Comparison of ENCODE assay signal across 15 cellular contexts in genomic region chr10:16470747-16471146, GRCh38. TPM values are rescaled to one million over a fixed set of nuclear protein-coding genes. Genes with fewer than 3 reads are reported as not detected.
A peak's percentile ranks its signal among the peaks of the same experiment; 100 is the strongest.
DNase-seq lines count a peak whose midpoint lies in the region; ATAC-seq and TF ChIP-seq lines count a peak whose summit lies in the region.
"Had no signal": no experiment of that assay in that cellular context is flagged by ENCODE, and none has a peak within 500 bp of the region (broad histone marks: within the 10 kb centered on the region; RNA-seq: fewer than 3 reads in every experiment).

No MANE protein-coding gene starts in this region.

- H3K9me3 ChIP-seq in uterus, result no peaks in the 10 kb centered on the region
- H3K9me3 ChIP-seq: breast epithelium had no signal

- no peak overlapping the region for H3K4me3 ChIP-seq in uterus
- H3K4me3 ChIP-seq: breast epithelium, PC-9 had no signal

- no peaks in the 10 kb centered on the region for H3K9me3 Mint-ChIP-seq in activated CD8-positive, alpha-beta memory T cell treated with anti-CD3 and anti-CD28 coated beads, Interleukin-2, amount 10 ng/mL, durations not matched to agents 7 days and 5 days (ENCODE audit: low read depth)
- H3K9me3 Mint-ChIP-seq in activated CD8-positive, alpha-beta T cell treated with anti-CD3 and anti-CD28 coated beads, Interleukin-2, amount 10 ng/mL, durations not matched to agents 7 days and 5 days (ENCODE audit: insufficient read depth), result no peaks in the 10 kb centered on the region
- H3K9me3 Mint-ChIP-seq in naive B cell, result no peaks in the 10 kb centered on the region
- H3K9me3 Mint-ChIP-seq: T-cell had no signal

- intact Hi-C loops in uterus (cut with DNase I; ENCODE audit: low total_unique reads), result no loop called here

- no peak for TF ChIP-seq CTCF in uterus (IDR thresholded peaks at IDR 0.05)

- H3K4me1 Mint-ChIP-seq in activated CD8-positive, alpha-beta memory T cell treated with anti-CD3 and anti-CD28 coated beads, Interleukin-2, amount 10 ng/mL, durations not matched to agents 7 days and 5 days, result peaks cover 5% of the 10 kb centered on the region
- peaks cover 7% of the 10 kb centered on the region for H3K4me1 Mint-ChIP-seq in activated CD8-positive, alpha-beta T cell treated with anti-CD3 and anti-CD28 coated beads, Interleukin-2, amount 10 ng/mL, durations not matched to agents 7 days and 5 days (ENCODE audit: low read depth)
- H3K4me1 Mint-ChIP-seq in naive B cell, result peaks cover 18 to 20% (median 18%) of the 10 kb centered on the region in 3 donors

- no peaks in the 10 kb centered on the region for H3K27me3 Mint-ChIP-seq in activated CD8-positive, alpha-beta memory T cell treated with anti-CD3 and anti-CD28 coated beads, Interleukin-2, amount 10 ng/mL, durations not matched to agents 7 days and 5 days
- H3K27me3 Mint-ChIP-seq in activated CD8-positive, alpha-beta T cell treated with anti-CD3 and anti-CD28 coated beads, Interleukin-2, amount 10 ng/mL, durations not matched to agents 7 days and 5 days (ENCODE audit: low read depth), result no peaks in the 10 kb centered on the region
- H3K27me3 Mint-ChIP-seq in naive B cell, result no peaks in the 10 kb centered on the region
- H3K27me3 Mint-ChIP-seq: T-cell had no signal

- CTCF ChIA-PET in activated CD8-positive, alpha-beta memory T cell treated with anti-CD3 and anti-CD28 coated beads, Interleukin-2, amount 10 ng/mL, durations not matched to agents 7 days and 5 days (lab: Charles Lee), result no interaction called here
- CTCF ChIA-PET in activated CD8-positive, alpha-beta T cell treated with anti-CD3 and anti-CD28 coated beads, Interleukin-2, amount 10 ng/mL, durations not matched to agents 7 days and 5 days (lab: Charles Lee), result no interaction called here

- ATAC-seq in activated CD8-positive, alpha-beta memory T cell treated with anti-CD3 and anti-CD28 coated beads, Interleukin-2, amount 10 ng/mL, durations not matched to agents 7 days and 5 days, result peak; percentile 45
- no peak for ATAC-seq in activated CD8-positive, alpha-beta T cell treated with anti-CD3 and anti-CD28 coated beads, Interleukin-2, amount 10 ng/mL, durations not matched to agents 7 days and 5 days
- peak in 1 of 2 donors; percentile 37 for ATAC-seq in naive B cell (ENCODE audit: low read depth in 2 of 2)

- H3K27ac Mint-ChIP-seq in activated CD8-positive, alpha-beta memory T cell treated with anti-CD3 and anti-CD28 coated beads, Interleukin-2, amount 10 ng/mL, durations not matched to agents 7 days and 5 days, result no peak overlapping the region
- no peak overlapping the region for H3K27ac Mint-ChIP-seq in activated CD8-positive, alpha-beta T cell treated with anti-CD3 and anti-CD28 coated beads, Interleukin-2, amount 10 ng/mL, durations not matched to agents 7 days and 5 days
- peak overlapping the region; percentile 16 to 95 (median 71) for H3K27ac Mint-ChIP-seq in naive B cell

- H3K27me3 ChIP-seq in uterus, result no peaks in the 10 kb centered on the region
- H3K27me3 ChIP-seq: breast epithelium had no signal

- no peak for TF ChIP-seq POLR2A in uterus (IDR thresholded peaks at IDR 0.05)

- no peaks in the 10 kb centered on the region for H3K36me3 ChIP-seq in uterus
- H3K36me3 ChIP-seq: breast epithelium had no signal

- peak; percentile 46 for DNase-seq in activated CD8-positive, alpha-beta memory T cell treated with anti-CD3 and anti-CD28 coated beads, Interleukin-2, amount 10 ng/mL, durations not matched to agents 7 days and 5 days
- no peak for DNase-seq in activated CD8-positive, alpha-beta memory T cell treated with anti-CD3 and anti-CD28 coated beads for 24 hours
- DNase-seq in activated CD8-positive, alpha-beta T cell treated with anti-CD3 and anti-CD28 coated beads, Interleukin-2, amount 10 ng/mL, durations not matched to agents 7 days and 5 days, result peak; percentile 26
- DNase-seq in naive B cell (peak; percentile 3), COLO668 (lab: John Stamatoyannopoulos, UW; ENCODE audit: unreplicated experiment) (no peak), uterus (no peak), C1 segment of cervical spinal cord (lab: John Stamatoyannopoulos, UW) (no peak)
- peak; percentile 49 for DNase-seq in stimulated activated CD8-positive, alpha-beta memory T cell treated with anti-CD3 and anti-CD28 coated beads, Interleukin-4, amount 100 ng/mL, for 48 hours
- DNase-seq: kidney glomerular epithelial cell, NCI-H1105 treated with DMSO at 0.1 percent for 48 hours, PC-9, trophoblast cell had no signal

- H3K4me3 Mint-ChIP-seq in activated CD8-positive, alpha-beta memory T cell treated with anti-CD3 and anti-CD28 coated beads, Interleukin-2, amount 10 ng/mL, durations not matched to agents 7 days and 5 days, result no peak overlapping the region
- H3K4me3 Mint-ChIP-seq in activated CD8-positive, alpha-beta T cell treated with anti-CD3 and anti-CD28 coated beads, Interleukin-2, amount 10 ng/mL, durations not matched to agents 7 days and 5 days, result no peak overlapping the region
- peak overlapping the region in 4 of 8 donors; percentile 15 to 64 (median 31) for H3K4me3 Mint-ChIP-seq in naive B cell
- H3K4me3 Mint-ChIP-seq: T-cell had no signal

- POLR2A ChIA-PET in activated CD8-positive, alpha-beta T cell treated with anti-CD3 and anti-CD28 coated beads, Interleukin-2, amount 10 ng/mL, durations not matched to agents 7 days and 5 days (lab: Charles Lee), result no interaction called here

- H3K36me3 Mint-ChIP-seq in activated CD8-positive, alpha-beta memory T cell treated with anti-CD3 and anti-CD28 coated beads, Interleukin-2, amount 10 ng/mL, durations not matched to agents 7 days and 5 days, result peaks cover 15% of the 10 kb centered on the region
- H3K36me3 Mint-ChIP-seq in activated CD8-positive, alpha-beta T cell treated with anti-CD3 and anti-CD28 coated beads, Interleukin-2, amount 10 ng/mL, durations not matched to agents 7 days and 5 days (ENCODE audit: low read depth), result peaks cover 12% of the 10 kb centered on the region
- H3K36me3 Mint-ChIP-seq in naive B cell, result peaks cover 10% of the 10 kb centered on the region in 2 donors

- no peaks in the 10 kb centered on the region for H3K4me1 ChIP-seq in uterus
- H3K4me1 ChIP-seq: breast epithelium had no signal

- no peak overlapping the region for H3K27ac ChIP-seq in uterus
- H3K27ac ChIP-seq: breast epithelium, PC-9 had no signal

RNA-seq across cellular contexts. Expression of gene PTER, which starts 33.9 kb away (rescaled TPM):
- 10 to 100 TPM; 16.0 to 18.7 TPM for total RNA-seq in activated CD8-positive, alpha-beta memory T cell treated with anti-CD3 and anti-CD28 coated beads, Interleukin-2, amount 10 ng/mL, durations not matched to agents 7 days and 5 days
- total RNA-seq in activated CD8-positive, alpha-beta T cell treated with anti-CD3 and anti-CD28 coated beads, Interleukin-2, amount 10 ng/mL, durations not matched to agents 7 days and 5 days, result 10 to 100 TPM; 12.8 to 14.1 TPM
- polyA plus RNA-seq in naive B cell (ENCODE audit: low read depth in 6 of 6), result 10 to 100 TPM in 5 of 6 donors, 1 to 10 TPM in 1; 8.6 to 16.5 (median 12.0) TPM
- 10 to 100 TPM in 2 of 4 donors, 1 to 10 TPM in 2; 4.1 to 13.5 (median 11.0) TPM for total RNA-seq in uterus

RNA-seq across cellular contexts. Expression of gene C1QL3, which starts 50.9 kb away (rescaled TPM):
- total RNA-seq in activated CD8-positive, alpha-beta memory T cell treated with anti-CD3 and anti-CD28 coated beads, Interleukin-2, amount 10 ng/mL, durations not matched to agents 7 days and 5 days, result under 1 TPM in 1 of 2 experiments, not detected in 1; 0.09 TPM
- total RNA-seq in activated CD8-positive, alpha-beta T cell treated with anti-CD3 and anti-CD28 coated beads, Interleukin-2, amount 10 ng/mL, durations not matched to agents 7 days and 5 days, result not detected
- polyA plus RNA-seq in naive B cell (ENCODE audit: low read depth in 6 of 6), result under 1 TPM in 5 of 6 donors, not detected in 1; 0.13 to 0.70 (median 0.18) TPM
- not detected for total RNA-seq in uterus
- total RNA-seq: breast epithelium, NCI-H460, PC-9, T-cell had no signal

Comparison
In these comparisons a context has a peak if more than half of its experiments do, and no peak if none do; other contexts are left out.
1. DNase-seq: peak in activated CD8-positive, alpha-beta memory T cell treated with anti-CD3 and anti-CD28 coated beads, Interleukin-2, amount 10 ng/mL, durations not matched to agents 7 days and 5 days (single experiment), activated CD8-positive, alpha-beta T cell treated with anti-CD3 and anti-CD28 coated beads, Interleukin-2, amount 10 ng/mL, durations not matched to agents 7 days and 5 days (single experiment), naive B cell (single experiment) and stimulated activated CD8-positive, alpha-beta memory T cell treated with anti-CD3 and anti-CD28 coated beads, Interleukin-4, amount 100 ng/mL, for 48 hours (single experiment); none in activated CD8-positive, alpha-beta memory T cell treated with anti-CD3 and anti-CD28 coated beads for 24 hours (single experiment), COLO668 (single experiment), uterus (0 of 2) and C1 segment of cervical spinal cord (0 of 14).
2. H3K27ac Mint-ChIP-seq: peak in naive B cell (6 of 6); none in activated CD8-positive, alpha-beta memory T cell treated with anti-CD3 and anti-CD28 coated beads, Interleukin-2, amount 10 ng/mL, durations not matched to agents 7 days and 5 days (single experiment) and activated CD8-positive, alpha-beta T cell treated with anti-CD3 and anti-CD28 coated beads, Interleukin-2, amount 10 ng/mL, durations not matched to agents 7 days and 5 days (single experiment).